In the genomic region with DNA sequence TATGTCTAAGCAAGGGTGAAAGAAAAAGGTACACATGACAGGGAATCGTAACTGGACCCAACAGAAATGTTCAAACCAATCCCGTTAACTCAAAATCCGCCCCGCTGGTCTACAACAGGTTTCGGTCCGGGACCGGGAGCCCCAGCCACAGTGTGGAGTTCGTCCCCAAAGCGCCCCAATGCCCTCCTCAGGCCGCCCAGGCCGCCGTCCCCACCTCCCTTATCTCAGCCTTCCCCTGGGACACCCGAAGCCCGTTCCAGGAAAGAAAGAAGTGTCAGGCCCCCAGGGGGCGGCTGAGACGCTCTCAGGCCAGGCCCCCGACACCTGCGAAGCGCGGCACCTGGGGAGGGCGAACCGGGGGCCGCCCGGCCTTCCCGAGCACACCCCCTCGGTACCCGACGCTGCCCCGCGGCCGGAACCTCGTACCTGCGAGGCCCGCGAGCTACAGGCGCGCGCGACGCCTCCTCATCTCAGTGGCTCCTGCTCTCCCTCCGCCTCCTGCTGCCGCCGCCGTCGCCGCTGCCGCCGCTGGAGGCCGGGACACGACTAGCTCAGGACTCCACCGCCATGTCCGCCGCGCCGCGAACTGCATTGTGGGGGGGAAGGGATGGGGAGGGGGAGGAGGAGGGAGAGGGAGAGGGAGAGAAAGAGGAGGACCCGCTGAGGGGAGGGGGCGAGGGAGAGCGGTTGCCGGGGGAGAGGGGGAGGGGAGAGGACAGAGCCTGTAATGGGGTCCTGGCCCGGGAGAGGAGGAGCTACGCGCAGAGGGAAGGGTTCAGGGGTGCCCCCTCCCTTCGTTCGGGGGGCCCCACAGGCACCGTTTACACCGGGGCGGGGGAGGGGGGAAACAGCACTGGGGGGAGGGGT, we compare ENCODE assay signal across 1 cellular context.
TF ChIP-seq lines count a peak whose summit lies in the region.

A gene with protein sequence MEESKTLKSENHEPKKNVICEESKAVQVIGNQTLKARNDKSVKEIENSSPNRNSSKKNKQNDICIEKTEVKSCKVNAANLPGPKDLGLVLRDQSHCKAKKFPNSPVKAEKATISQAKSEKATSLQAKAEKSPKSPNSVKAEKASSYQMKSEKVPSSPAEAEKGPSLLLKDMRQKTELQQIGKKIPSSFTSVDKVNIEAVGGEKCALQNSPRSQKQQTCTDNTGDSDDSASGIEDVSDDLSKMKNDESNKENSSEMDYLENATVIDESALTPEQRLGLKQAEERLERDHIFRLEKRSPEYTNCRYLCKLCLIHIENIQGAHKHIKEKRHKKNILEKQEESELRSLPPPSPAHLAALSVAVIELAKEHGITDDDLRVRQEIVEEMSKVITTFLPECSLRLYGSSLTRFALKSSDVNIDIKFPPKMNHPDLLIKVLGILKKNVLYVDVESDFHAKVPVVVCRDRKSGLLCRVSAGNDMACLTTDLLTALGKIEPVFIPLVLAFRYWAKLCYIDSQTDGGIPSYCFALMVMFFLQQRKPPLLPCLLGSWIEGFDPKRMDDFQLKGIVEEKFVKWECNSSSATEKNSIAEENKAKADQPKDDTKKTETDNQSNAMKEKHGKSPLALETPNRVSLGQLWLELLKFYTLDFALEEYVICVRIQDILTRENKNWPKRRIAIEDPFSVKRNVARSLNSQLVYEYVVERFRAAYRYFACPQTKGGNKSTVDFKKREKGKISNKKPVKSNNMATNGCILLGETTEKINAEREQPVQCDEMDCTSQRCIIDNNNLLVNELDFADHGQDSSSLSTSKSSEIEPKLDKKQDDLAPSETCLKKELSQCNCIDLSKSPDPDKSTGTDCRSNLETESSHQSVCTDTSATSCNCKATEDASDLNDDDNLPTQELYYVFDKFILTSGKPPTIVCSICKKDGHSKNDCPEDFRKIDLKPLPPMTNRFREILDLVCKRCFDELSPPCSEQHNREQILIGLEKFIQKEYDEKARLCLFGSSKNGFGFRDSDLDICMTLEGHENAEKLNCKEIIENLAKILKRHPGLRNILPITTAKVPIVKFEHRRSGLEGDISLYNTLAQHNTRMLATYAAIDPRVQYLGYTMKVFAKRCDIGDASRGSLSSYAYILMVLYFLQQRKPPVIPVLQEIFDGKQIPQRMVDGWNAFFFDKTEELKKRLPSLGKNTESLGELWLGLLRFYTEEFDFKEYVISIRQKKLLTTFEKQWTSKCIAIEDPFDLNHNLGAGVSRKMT (N-terminal part only) (minus strand): TSS at position 588 of the 867 bp plus-strand sequence. CDS start 26,812 bp downstream, outside the sequence.

TF ChIP-seq in K562, 482 proteins besides CTCF, POLR2A, EP300 and RAD21 (continued from another document and continues in another):
- TF ChIP-seq, protein P1, sequence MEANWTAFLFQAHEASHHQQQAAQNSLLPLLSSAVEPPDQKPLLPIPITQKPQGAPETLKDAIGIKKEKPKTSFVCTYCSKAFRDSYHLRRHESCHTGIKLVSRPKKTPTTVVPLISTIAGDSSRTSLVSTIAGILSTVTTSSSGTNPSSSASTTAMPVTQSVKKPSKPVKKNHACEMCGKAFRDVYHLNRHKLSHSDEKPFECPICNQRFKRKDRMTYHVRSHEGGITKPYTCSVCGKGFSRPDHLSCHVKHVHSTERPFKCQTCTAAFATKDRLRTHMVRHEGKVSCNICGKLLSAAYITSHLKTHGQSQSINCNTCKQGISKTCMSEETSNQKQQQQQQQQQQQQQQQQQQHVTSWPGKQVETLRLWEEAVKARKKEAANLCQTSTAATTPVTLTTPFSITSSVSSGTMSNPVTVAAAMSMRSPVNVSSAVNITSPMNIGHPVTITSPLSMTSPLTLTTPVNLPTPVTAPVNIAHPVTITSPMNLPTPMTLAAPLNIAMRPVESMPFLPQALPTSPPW (CRISPR knock-in tag; IDR thresholded peaks at IDR 0.05): peak; percentile 96
- TF ChIP-seq FOXJ3 (CRISPR knock-in tag; IDR thresholded peaks at IDR 0.05) (no peak), CEBPG (CRISPR knock-in tag; IDR thresholded peaks at IDR 0.05) (peak; percentile 26; the same call in 1 of the 2 replicates), CEBPG (tag; conservative IDR thresholded peaks at IDR 0.05 in 1 of 2, IDR thresholded peaks at IDR 0.05 in 1 of 2) (no peak), ZNF707 (CRISPR knock-in tag; conservative IDR thresholded peaks at IDR 0.05) (no peak), MED1 (CRISPR knock-in tag; IDR thresholded peaks at IDR 0.05; ENCODE audit: borderline replicate concordance) (no peak), ZNF212 (CRISPR knock-in tag; IDR thresholded peaks at IDR 0.05) (no peak), LEF1 (IDR thresholded peaks at IDR 0.05) (no peak), ZNF3 (CRISPR knock-in tag; IDR thresholded peaks at IDR 0.05) (no peak), SOX6 (IDR thresholded peaks at IDR 0.05) (peak; percentile 23; the same call in 1 of the 2 replicates), CREM (IDR thresholded peaks at IDR 0.05; ENCODE audit: low read depth) (peak; percentile 5; the same call in 1 of the 2 replicates), ZBTB17 (CRISPR knock-in tag; IDR thresholded peaks at IDR 0.05) (peak; percentile 51; the same call in 1 of the 2 replicates), ZNF696 (CRISPR knock-in tag; conservative IDR thresholded peaks at IDR 0.05) (no peak), ZNF174 (CRISPR knock-in tag; IDR thresholded peaks at IDR 0.05) (no peak), POLR2B (IDR thresholded peaks at IDR 0.05; ENCODE audit: low read depth, partially characterized antibody) (peak; percentile 75), EGR1 (conservative IDR thresholded peaks at IDR 0.05) (peak; percentile 31; the same call in 1 of the 2 replicates), ZNF384 (IDR thresholded peaks at IDR 0.05; ENCODE audit: low read depth, low read length) (no peak), PREB (CRISPR knock-in tag; IDR thresholded peaks at IDR 0.05) (0 out of 2 replicates have a peak, but pooled peaks have one; percentile 39), CXXC5 (CRISPR knock-in tag; IDR thresholded peaks at IDR 0.05) (peak; percentile 92), HMG20B (CRISPR knock-in tag; IDR thresholded peaks at IDR 0.05) (no peak), RBM34 (IDR thresholded peaks at IDR 0.05; ENCODE audit: borderline replicate concordance, insufficient read depth, low read length) (0 out of 2 replicates have a peak, but pooled peaks have one; percentile 72), KAT7 (CRISPR knock-in tag; IDR thresholded peaks at IDR 0.05; ENCODE audit: borderline replicate concordance) (peak; percentile 84), TCF7 (IDR thresholded peaks at IDR 0.05; ENCODE audit: borderline replicate concordance) (0 out of 2 replicates have a peak, but pooled peaks have one; percentile 30), BDP1 (IDR thresholded peaks at IDR 0.05; ENCODE audit: insufficient read depth, insufficient read length) (no peak), MAX (CRISPR knock-in tag; IDR thresholded peaks at IDR 0.05) (peak; percentile 74), KLF13 (tag; IDR thresholded peaks at IDR 0.05; ENCODE audit: borderline replicate concordance, low read depth) (peak; percentile 82; the same call in 1 of the 2 replicates), PHF20 (IDR thresholded peaks at IDR 0.05; ENCODE audit: partially characterized antibody) (peak; percentile 78), SREBF2 (CRISPR knock-in tag; IDR thresholded peaks at IDR 0.05) (no peak), MIER1 (IDR thresholded peaks at IDR 0.05; ENCODE audit: low read depth) (no peak), ZNF197 (CRISPR knock-in tag; IDR thresholded peaks at IDR 0.05; ENCODE audit: low read depth) (no peak), SAFB (IDR thresholded peaks at IDR 0.05; ENCODE audit: borderline replicate concordance, low read depth, low read length) (peak; percentile 10; the same call in 1 of the 2 replicates), DMBX1 (CRISPR knock-in tag; IDR thresholded peaks at IDR 0.05; ENCODE audit: borderline replicate concordance) (peak; percentile 73), SNRNP70 (optimal IDR thresholded peaks at IDR 0.05; ENCODE audit: low read depth, low read length) (no peak), CREBBP (IDR thresholded peaks at IDR 0.05; ENCODE audit: low read depth, low read length) (no peak), COPS2 (conservative IDR thresholded peaks at IDR 0.05) (no peak), ZNF239 (CRISPR knock-in tag; IDR thresholded peaks at IDR 0.05) (no peak), CBFA2T3 (IDR thresholded peaks at IDR 0.05) (peak; percentile 61), ZNF280A (IDR thresholded peaks at IDR 0.05; ENCODE audit: low read depth, partially characterized antibody) (no peak), TCF7L2 (IDR thresholded peaks at IDR 0.05; ENCODE audit: low read depth, low read length) (no peak), NR4A1 (CRISPR knock-in tag; IDR thresholded peaks at IDR 0.05) (peak; percentile 79; the same call in 1 of the 2 replicates), NR4A1 (tag; IDR thresholded peaks at IDR 0.05) (peak; percentile 71; the same call in 1 of the 2 replicates), POLR3A (IDR thresholded peaks at IDR 0.05; ENCODE audit: borderline replicate concordance, extremely low read depth, insufficient read depth, insufficient read length) (no peak), CREB1 (IDR thresholded peaks at IDR 0.05) (0 out of 2 replicates have a peak, but pooled peaks have one; percentile 1), CREB1 (CRISPR knock-in tag; IDR thresholded peaks at IDR 0.05) (peak; percentile 62)
- TF ChIP-seq, protein P2, sequence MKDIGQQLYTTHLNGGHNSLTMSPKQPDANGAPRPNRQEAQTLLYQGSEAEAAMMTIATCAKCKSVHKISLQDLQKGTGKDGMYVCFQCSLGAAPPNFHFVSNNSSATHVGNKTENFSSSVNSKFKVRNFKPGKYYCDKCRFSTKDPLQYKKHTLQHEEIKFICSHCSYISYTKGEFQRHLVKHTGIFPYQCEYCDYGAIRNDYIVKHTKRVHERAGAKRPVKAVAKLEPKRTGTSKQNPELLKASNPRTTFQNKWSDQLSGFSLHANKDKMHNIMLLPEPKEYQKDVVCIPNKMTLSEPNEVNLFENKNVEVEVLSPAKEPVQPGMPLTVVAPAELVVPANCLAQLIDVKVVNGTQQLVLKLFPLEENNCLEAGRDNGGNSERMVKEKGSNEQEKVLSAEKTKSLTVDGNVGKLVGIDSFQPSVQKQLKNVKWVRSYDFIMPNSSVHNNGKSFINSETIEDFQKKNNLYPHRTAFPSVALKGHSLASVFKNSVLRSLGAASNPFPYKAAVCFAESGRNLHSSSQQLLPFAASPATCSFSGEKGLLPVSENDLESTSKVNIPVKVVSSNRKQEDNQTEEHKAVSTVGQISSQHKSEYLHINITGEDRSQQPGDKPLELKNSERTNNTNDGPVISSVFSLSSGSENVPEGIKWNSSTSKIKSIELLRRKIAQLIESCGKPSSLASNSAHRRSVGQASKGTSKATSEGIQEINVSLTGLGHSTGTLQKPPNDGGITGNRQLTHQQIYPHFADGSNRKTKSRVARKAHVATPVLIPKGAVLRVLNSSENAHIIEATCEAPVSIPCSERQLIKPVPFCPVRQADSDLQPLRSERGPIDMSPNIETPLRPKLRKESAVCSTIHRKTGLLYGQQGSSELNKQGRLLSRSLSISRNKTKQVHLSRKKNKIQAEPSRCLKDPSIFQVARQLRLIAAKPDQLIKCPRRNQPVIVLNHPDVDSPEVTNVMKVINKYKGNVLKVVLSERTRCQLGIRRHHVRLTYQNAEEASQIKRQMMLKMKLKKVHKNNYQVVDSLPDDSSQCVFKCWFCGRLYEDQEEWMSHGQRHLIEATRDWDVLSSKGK (CRISPR knock-in tag; IDR thresholded peaks at IDR 0.05): no peak
- TF ChIP-seq, protein P3, sequence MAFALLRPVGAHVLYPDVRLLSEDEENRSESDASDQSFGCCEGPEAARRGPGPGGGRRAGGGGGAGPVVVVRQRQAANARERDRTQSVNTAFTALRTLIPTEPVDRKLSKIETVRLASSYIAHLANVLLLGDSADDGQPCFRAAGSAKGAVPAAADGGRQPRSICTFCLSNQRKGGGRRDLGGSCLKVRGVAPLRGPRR (CRISPR knock-in tag; IDR thresholded peaks at IDR 0.05): no peak
- TF ChIP-seq, protein P4, sequence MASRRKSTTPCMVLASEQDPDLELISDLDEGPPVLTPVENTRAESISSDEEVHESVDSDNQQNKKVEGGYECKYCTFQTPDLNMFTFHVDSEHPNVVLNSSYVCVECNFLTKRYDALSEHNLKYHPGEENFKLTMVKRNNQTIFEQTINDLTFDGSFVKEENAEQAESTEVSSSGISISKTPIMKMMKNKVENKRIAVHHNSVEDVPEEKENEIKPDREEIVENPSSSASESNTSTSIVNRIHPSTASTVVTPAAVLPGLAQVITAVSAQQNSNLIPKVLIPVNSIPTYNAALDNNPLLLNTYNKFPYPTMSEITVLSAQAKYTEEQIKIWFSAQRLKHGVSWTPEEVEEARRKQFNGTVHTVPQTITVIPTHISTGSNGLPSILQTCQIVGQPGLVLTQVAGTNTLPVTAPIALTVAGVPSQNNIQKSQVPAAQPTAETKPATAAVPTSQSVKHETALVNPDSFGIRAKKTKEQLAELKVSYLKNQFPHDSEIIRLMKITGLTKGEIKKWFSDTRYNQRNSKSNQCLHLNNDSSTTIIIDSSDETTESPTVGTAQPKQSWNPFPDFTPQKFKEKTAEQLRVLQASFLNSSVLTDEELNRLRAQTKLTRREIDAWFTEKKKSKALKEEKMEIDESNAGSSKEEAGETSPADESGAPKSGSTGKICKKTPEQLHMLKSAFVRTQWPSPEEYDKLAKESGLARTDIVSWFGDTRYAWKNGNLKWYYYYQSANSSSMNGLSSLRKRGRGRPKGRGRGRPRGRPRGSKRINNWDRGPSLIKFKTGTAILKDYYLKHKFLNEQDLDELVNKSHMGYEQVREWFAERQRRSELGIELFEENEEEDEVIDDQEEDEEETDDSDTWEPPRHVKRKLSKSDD (conservative IDR thresholded peaks at IDR 0.05; ENCODE audit: low read length): no peak
